9 cellular contexts compared by ENCODE assay signal in the genomic region with DNA sequence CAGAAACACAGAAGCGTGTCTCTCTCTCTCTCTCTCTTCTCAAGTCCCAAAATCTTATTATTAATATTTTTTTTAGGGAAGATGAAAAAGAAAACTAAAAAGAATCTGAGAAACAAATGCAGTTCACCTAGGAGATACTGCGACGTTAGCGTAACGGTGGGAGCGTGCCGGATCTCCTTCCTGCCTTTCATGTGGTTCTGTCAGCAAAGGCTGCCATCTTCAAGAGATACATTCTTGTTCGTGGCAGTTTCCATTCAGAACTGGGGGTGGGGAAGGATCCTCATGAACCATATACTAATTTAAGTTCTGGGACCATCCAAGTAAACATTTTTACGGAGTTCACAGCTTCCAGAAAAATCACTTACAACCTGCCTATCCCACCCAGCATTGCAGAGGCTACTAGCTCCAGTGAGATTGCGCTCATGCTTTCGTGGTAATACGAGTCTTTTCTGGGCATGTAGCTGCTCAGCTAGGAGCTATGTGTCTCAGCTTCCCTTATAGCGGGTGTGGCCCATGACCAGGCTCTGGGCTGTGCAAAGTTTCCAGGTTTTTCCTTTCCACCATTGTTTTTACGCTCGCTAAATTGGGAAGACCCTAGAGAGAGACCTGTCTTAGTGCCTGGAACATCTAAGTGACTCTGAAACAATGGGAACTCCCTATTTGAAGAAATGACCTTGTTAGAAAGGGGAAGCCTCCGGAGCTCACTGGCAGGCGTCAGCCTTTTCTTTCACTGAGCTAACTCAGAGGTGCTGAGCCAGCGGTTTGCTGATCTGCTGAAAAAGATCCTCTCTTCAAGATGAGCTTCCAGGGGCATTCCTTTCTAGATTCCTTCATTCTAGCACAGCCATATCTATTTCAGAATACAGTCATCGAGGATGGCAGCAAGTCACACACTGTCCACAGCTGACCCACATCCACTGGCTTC. TPM values are rescaled to one million over a fixed set of nuclear protein-coding genes. Genes with fewer than 3 reads are reported as not detected.
DNase-seq lines count a peak whose midpoint lies in the region; ATAC-seq, FAIRE-seq and TF ChIP-seq lines count a peak whose summit lies in the region.
"Had no signal": no experiment of that assay in that cellular context is flagged by ENCODE, and none has a peak within 500 bp of the region (broad histone marks: within the 10 kb centered on the region; RNA-seq: fewer than 3 reads in every experiment).

No MANE protein-coding gene starts in this region.

- H3K36me3 ChIP-seq in stomach (no peaks in the 10 kb centered on the region), PC-9 (ENCODE audit: low read depth) (no peaks in the 10 kb centered on the region)

- no peak for TF ChIP-seq POLR2A in stomach (IDR thresholded peaks at IDR 0.05)

- H2AFZ ChIP-seq in PC-9, result no peak overlapping the region

- ATAC-seq in HG03095 (IDR thresholded peaks at IDR 0.05; ENCODE audit: unreplicated experiment), result no peak

- 58 to 83% (median 63%) methylated on average over 19 of the region's 19 CpGs for WGBS in stomach, 5 donors

- H3K4me1 ChIP-seq in stomach (peaks cover 0 to 14% (median 3%) of the 10 kb centered on the region in 4 donors), PC-9 (replicated peaks; ENCODE audit: insufficient read depth) (no peaks in the 10 kb centered on the region)

- H3K79me2 ChIP-seq in PC-9 (ENCODE audit: low read depth), result no peaks in the 10 kb centered on the region

- H3K4me3 ChIP-seq in stomach, result no peak overlapping the region
- H3K4me3 ChIP-seq in PC-9, result no peak overlapping the region

- intact Hi-C loops in stomach (cut with DNase I; ENCODE audit: low total_unique reads) (no loop called here), PC-9 (cut with micrococcal nuclease; ENCODE audit: unreplicated experiment) (no loop called here)

- BruUV-seq in PC-9 (replicated peaks; lab: Mats Ljungman, UMichigan), result no TSS peak

- no peak for TF ChIP-seq CTCF in stomach (IDR thresholded peaks at IDR 0.05)
- TF ChIP-seq CTCF in PC-9 (conservative IDR thresholded peaks at IDR 0.05), result no peak

- H3F3A ChIP-seq in PC-9 (ENCODE audit: insufficient read depth, low read depth), result no peaks in the 10 kb centered on the region

- no peak for TF ChIP-seq EP300 in stomach (IDR thresholded peaks at IDR 0.05)

- FAIRE-seq in frontal cortex (lab: Jason Lieb, UNC), result no peak

- H3K27ac ChIP-seq in stomach (peak overlapping the region in 2 of 5 donors; percentile 29 to 55), PC-9 (no peak overlapping the region)

- DNase-seq in RPMI8226 (peak; percentile 83), medulla oblongata (ENCODE audit: extremely low spot score) (peak; percentile 75), stomach (peak; percentile 41), PC-9 (no peak), frontal cortex (ENCODE audit: low spot score in 2 of 2) (no peak)
- DNase-seq in activated effector memory CD4-positive, alpha-beta T cell treated with Interleukin-2 at 50 U/mL for 16 hours, result peak; percentile 67

- H3K9me3 ChIP-seq in stomach (no peaks in the 10 kb centered on the region), PC-9 (ENCODE audit: insufficient read depth, low read depth) (no peaks in the 10 kb centered on the region)

- no peaks in the 10 kb centered on the region for H3K27me3 ChIP-seq in stomach
- peaks cover 42% of the 10 kb centered on the region; the same call in 1 of the 2 replicates for H3K27me3 ChIP-seq in PC-9 (ENCODE audit: insufficient read depth, low read depth)

- POLR2A ChIA-PET in PC-9 (lab: Charles Lee; ENCODE audit: unreplicated experiment), result no interaction called here

- CTCF ChIA-PET in PC-9 (lab: Charles Lee), result no interaction called here

- no peak overlapping the region for H3K4me2 ChIP-seq in PC-9

- H4K20me1 ChIP-seq in PC-9 (ENCODE audit: insufficient read depth), result no peaks in the 10 kb centered on the region

- H3K9me2 ChIP-seq in PC-9 (ENCODE audit: insufficient read depth), result no peaks in the 10 kb centered on the region

RNA-seq across cellular contexts. Expression of a gene that starts 17.3 kb away (rescaled TPM):
- total RNA-seq in stomach, result 1 to 10 TPM in 2 of 5 donors, not detected in 3; 3.1 to 4.1 TPM
- under 1 TPM; 0.12 to 0.92 (median 0.25) TPM for polyA plus RNA-seq in stomach
- not detected in 2 replicates for total RNA-seq in PC-9 (2021)
- not detected for total RNA-seq in frontal cortex
- total RNA-seq: glomerular endothelial cell, M059J had no signal

RNA-seq across cellular contexts. Expression of a gene that starts 50.3 kb away (rescaled TPM):
- total RNA-seq in stomach, result 1 to 10 TPM; 1.3 to 7.6 (median 2.8) TPM
- under 1 TPM; 0.23 to 0.75 (median 0.46) TPM for polyA plus RNA-seq in stomach
- total RNA-seq in PC-9 (2021), result not detected in 2 replicates
- total RNA-seq in frontal cortex, result 1.6 TPM
- total RNA-seq: glomerular endothelial cell, M059J had no signal

Comparison
In these comparisons a context has a peak if more than half of its experiments do, and no peak if none do; other contexts are left out.
1. DNase-seq: peak in RPMI8226 (single experiment), activated effector memory CD4-positive, alpha-beta T cell treated with Interleukin-2 at 50 U/mL for 16 hours (single experiment), medulla oblongata (single experiment) and stomach (single experiment); none in PC-9 (0 of 2) and frontal cortex (0 of 2).